In genomic region chr2:149261672-149262071, GRCh38 we compare ENCODE assay signal across 17 cellular contexts.
"Had no signal": no experiment of that assay in that cellular context is flagged by ENCODE, and none has a peak within 500 bp of the region (broad histone marks: within the 10 kb centered on the region; RNA-seq: fewer than 3 reads in every experiment).

No MANE protein-coding gene starts in this region.

- DNase-seq: activated T-cell treated with anti-CD3 and anti-CD28 coated beads, Interleukin-2, amount 50 U/mL, for 1 hour; amniotic stem cell; effector memory CD4-positive, alpha-beta T cell; heart left ventricle; islet precursor cell; right lobe of liver; spleen; stimulated activated CD4-positive, alpha-beta T cell treated with anti-CD3 and anti-CD28 coated beads, Interleukin-1b, Interleukin-23, amount 100 ng/mL, for 48 hours; stimulated activated naive B cell treated with anti-CD40 and anti-IgM and Interleukin-4, amounts not matched to agents 10 μg/mL and 1 μg/mL and 100 μg/mL, for 72 hours; substantia nigra; T-helper 2 cell; transverse colon had no signal

- H3K27ac ChIP-seq: heart left ventricle, neutrophil, prostate gland, right lobe of liver, spleen, transverse colon had no signal

- H3K4me3 ChIP-seq: heart left ventricle, prostate gland, right lobe of liver, spleen, transverse colon had no signal

- H3K9me3 ChIP-seq: heart left ventricle, neutrophil, prostate gland, right lobe of liver, spleen, transverse colon had no signal

- H3K36me3 ChIP-seq: heart left ventricle, neutrophil, prostate gland, right lobe of liver, spleen, transverse colon had no signal

- H3K4me3 Mint-ChIP-seq: central memory CD8-positive, alpha-beta T cell; stimulated activated naive B cell treated with anti-CD40 and anti-IgM and Interleukin-4, amounts not matched to agents 10 μg/mL and 1 μg/mL and 100 μg/mL, for 72 hours had no signal

- H3K4me1 Mint-ChIP-seq: central memory CD8-positive, alpha-beta T cell; stimulated activated naive B cell treated with anti-CD40 and anti-IgM and Interleukin-4, amounts not matched to agents 10 μg/mL and 1 μg/mL and 100 μg/mL, for 72 hours had no signal

- H3K9me3 Mint-ChIP-seq: central memory CD8-positive, alpha-beta T cell had no signal

- H3K27me3 ChIP-seq: neutrophil, right lobe of liver, transverse colon had no signal

- H3K36me3 Mint-ChIP-seq: activated naive CD4-positive, alpha-beta T cell treated with anti-CD3 and anti-CD28 coated beads, Interleukin-2, amount 50 U/mL, for 72 hours; brain; stimulated activated naive B cell treated with anti-CD40 and anti-IgM and Interleukin-4, amounts not matched to agents 10 μg/mL and 1 μg/mL and 100 μg/mL, for 72 hours had no signal

- H3K4me1 ChIP-seq: heart left ventricle, prostate gland, right lobe of liver, spleen, transverse colon had no signal

- H3K27ac Mint-ChIP-seq: activated naive CD4-positive, alpha-beta T cell treated with anti-CD3 and anti-CD28 coated beads, Interleukin-2, amount 50 U/mL, for 72 hours; stimulated activated naive B cell treated with anti-CD40 and anti-IgM and Interleukin-4, amounts not matched to agents 10 μg/mL and 1 μg/mL and 100 μg/mL, for 72 hours had no signal

- ATAC-seq: activated naive CD4-positive, alpha-beta T cell treated with anti-CD3 and anti-CD28 coated beads, Interleukin-2, amount 50 U/mL, for 72 hours; heart left ventricle; right lobe of liver; stimulated activated naive B cell treated with anti-CD40 and anti-IgM and Interleukin-4, amounts not matched to agents 10 μg/mL and 1 μg/mL and 100 μg/mL, for 72 hours had no signal
